24 cellular contexts compared by ENCODE assay signal in genomic region chr17:40810505-40810904, GRCh38. TPM values are rescaled to one million over a fixed set of nuclear protein-coding genes. Genes with fewer than 3 reads are reported as not detected.
DNase-seq lines count a peak whose midpoint lies in the region; ATAC-seq, FAIRE-seq and TF ChIP-seq lines count a peak whose summit lies in the region.
"Had no signal": no experiment of that assay in that cellular context is flagged by ENCODE, and none has a peak within 500 bp of the region (broad histone marks: within the 10 kb centered on the region; RNA-seq: fewer than 3 reads in every experiment).

No MANE protein-coding gene starts in this region.

- no peak overlapping the region for H3K14ac ChIP-seq in IMR-90 (replicated peaks; ENCODE audit: low read depth, low read length)

- peak overlapping the region; percentile 26; the same call in 1 of the 2 replicates for H3K4ac ChIP-seq in IMR-90 (ENCODE audit: low read depth, low read length)

- no peaks in the 10 kb centered on the region for H3K36me3 ChIP-seq in IMR-90 (ENCODE audit: control insufficient read depth, insufficient read depth, low read length)
- no peaks in the 10 kb centered on the region for H3K36me3 ChIP-seq in hepatocyte (replicated peaks; ENCODE audit: insufficient read depth, low read depth)
- no peaks in the 10 kb centered on the region for H3K36me3 ChIP-seq in kidney (ENCODE audit: control insufficient read depth in 1 of 2, insufficient read depth in 2 of 2, low read length in 2 of 2)
- H3K36me3 ChIP-seq: heart left ventricle, suprapubic skin had no signal

- H3K9ac ChIP-seq in IMR-90 (ENCODE audit: low read depth, low read length): no peak overlapping the region
- no peak overlapping the region for H3K9ac ChIP-seq in kidney (ENCODE audit: low read length in 2 of 2)

- WGBS in IMR-90 (ENCODE audit: extremely low coverage in 2 of 2, insufficient read length in 1 of 2), 2 experiments: 100% methylated on average over 1 of the region's 6 CpGs; no CpG with 5 or more reads in 1 of the 2 experiments
- WGBS in hepatocyte (ENCODE audit: low lambda C conversion rate, missing lambda C conversion rate): 74% methylated on average over 6 of the region's 6 CpGs

- H3K27me3 ChIP-seq in IMR-90 (ENCODE audit: control insufficient read depth, insufficient read depth, low read length) (no peaks in the 10 kb centered on the region; the same call in 1 of the 2 replicates), hepatocyte (peaks cover 41% of the 10 kb centered on the region)

- no peak overlapping the region for H3K27ac ChIP-seq in IMR-90 (ENCODE audit: insufficient read depth, low read length)
- H3K27ac ChIP-seq in hepatocyte: no peak overlapping the region
- H3K27ac ChIP-seq in kidney (ENCODE audit: low read depth in 2 of 2, low read length in 2 of 2): no peak overlapping the region
- H3K27ac ChIP-seq: coronary artery, suprapubic skin had no signal

- H2BK120ac ChIP-seq in IMR-90 (ENCODE audit: low read depth, low read length): peak overlapping the region; percentile 41; the same call in 1 of the 2 replicates

- no peaks in the 10 kb centered on the region for H3K79me2 ChIP-seq in hepatocyte

- TF ChIP-seq RAD21 in IMR-90 (IDR thresholded peaks at IDR 0.05; ENCODE audit: low read length): no peak

- H3K56ac ChIP-seq in IMR-90 (ENCODE audit: extremely low read depth, insufficient read depth, low read length): no peak overlapping the region

- CTCF ChIA-PET in IMR-90 (lab: Yijun Ruan, JAX): interaction anchor here (0.9 kb wide), 1 partner anchor 852 kb away, joined by 4 read pairs; no protein-coding TSS in a partner anchor

- in situ Hi-C loops in Caki2 (cut with HindIII; ENCODE audit: low pct_unique_long_range_greater_than_20kb, low sequenced_read_pairs) (no loop called here), IMR-90 (cut with MboI; ENCODE audit: low sequenced_read_pairs) (no loop called here)

- H3K9me1 ChIP-seq in IMR-90 (ENCODE audit: insufficient read depth, low read length): no peaks in the 10 kb centered on the region

- no peak overlapping the region for H2BK20ac ChIP-seq in IMR-90 (ENCODE audit: low read depth, low read length)

- no peaks in the 10 kb centered on the region for H3K9me3 ChIP-seq in IMR-90 (ENCODE audit: control insufficient read depth, insufficient read depth, low read length)
- H3K9me3 ChIP-seq in hepatocyte (ENCODE audit: low read depth): no peaks in the 10 kb centered on the region
- no peaks in the 10 kb centered on the region for H3K9me3 ChIP-seq in kidney (ENCODE audit: control insufficient read depth in 1 of 2, low read length in 2 of 2)
- H3K9me3 ChIP-seq: heart left ventricle, suprapubic skin had no signal

- H3K9me2 ChIP-seq in hepatocyte (replicated peaks; ENCODE audit: insufficient read depth): no peaks in the 10 kb centered on the region

- no peak for TF ChIP-seq CTCF in IMR-90 (conservative IDR thresholded peaks at IDR 0.05; ENCODE audit: low read depth, low read length)
- no peak for TF ChIP-seq CTCF in hepatocyte (IDR thresholded peaks at IDR 0.05; ENCODE audit: poor library complexity)
- TF ChIP-seq CTCF in kidney (IDR thresholded peaks at IDR 0.05; ENCODE audit: borderline replicate concordance, extremely low read depth, insufficient read depth): no peak

- H2AK9ac ChIP-seq in IMR-90 (replicated peaks; ENCODE audit: low read depth, low read length, poor library complexity): no peak overlapping the region

- intact Hi-C loops in IMR-90 (cut with micrococcal nuclease): no loop called here
- intact Hi-C loops in kidney (cut with DNase I): no loop called here

- H3K4me3 ChIP-seq in IMR-90 (ENCODE audit: insufficient read depth, low read depth, low read length) (no peak overlapping the region), hepatocyte (no peak overlapping the region), kidney (ENCODE audit: low read length in 2 of 2) (no peak overlapping the region)
- H3K4me3 ChIP-seq: coronary artery, heart left ventricle, suprapubic skin had no signal

- H4K5ac ChIP-seq in IMR-90 (ENCODE audit: low read depth, low read length): no peak overlapping the region

- peak overlapping the region; percentile 8 for H2BK5ac ChIP-seq in IMR-90 (ENCODE audit: low read depth, low read length, poor library complexity, severe bottlenecking)

- BruUV-seq in IMR-90 (replicated peaks; lab: Mats Ljungman, UMichigan): no TSS peak

- dilution Hi-C loops in IMR-90 (cut with HindIII; ENCODE audit: low sequenced_read_pairs, unreplicated experiment): no loop called here

- H3K79me1 ChIP-seq in IMR-90 (ENCODE audit: low read depth in 1 of 2, low read length in 2 of 2): no peaks in the 10 kb centered on the region

- H4K20me1 ChIP-seq in IMR-90 (ENCODE audit: insufficient read depth, low read length) (no peaks in the 10 kb centered on the region), hepatocyte (ENCODE audit: insufficient read depth, poor library complexity, severe bottlenecking) (no peaks in the 10 kb centered on the region)

- H3K4me2 ChIP-seq in IMR-90 (ENCODE audit: low read depth, low read length) (peak overlapping the region; percentile 46; the same call in 1 of the 2 replicates), hepatocyte (no peak overlapping the region)

- peaks cover 2% of the 10 kb centered on the region; the same call in 1 of the 2 replicates for H3K4me1 ChIP-seq in IMR-90 (ENCODE audit: control insufficient read depth, insufficient read depth, low read length)
- no peaks in the 10 kb centered on the region for H3K4me1 ChIP-seq in hepatocyte (ENCODE audit: insufficient read depth)
- H3K4me1 ChIP-seq in kidney (ENCODE audit: control insufficient read depth in 1 of 2, insufficient read depth in 1 of 2, low read depth in 1 of 2, low read length in 2 of 2): no peaks in the 10 kb centered on the region
- H3K4me1 ChIP-seq: suprapubic skin had no signal

- no peak overlapping the region; a peak in 1 of 4 replicates for H4K8ac ChIP-seq in IMR-90 (ENCODE audit: low read depth in 2 of 2, low read length in 2 of 2)

- no peak overlapping the region for H2BK15ac ChIP-seq in IMR-90 (ENCODE audit: low read depth, low read length)

- POLR2A ChIA-PET in IMR-90 (lab: Charles Lee; ENCODE audit: unreplicated experiment): no interaction called here

- ATAC-seq in IMR-90 (ENCODE audit: low read depth): no peak
- ATAC-seq: left colon, sciatic nerve had no signal

- no peak overlapping the region for H3K23ac ChIP-seq in IMR-90 (ENCODE audit: low read depth, low read length)

- no peak for TF ChIP-seq POLR2A in IMR-90 (IDR thresholded peaks at IDR 0.05; ENCODE audit: low read depth, low read length)

- FAIRE-seq in kidney (lab: Jason Lieb, UNC): no peak
- FAIRE-seq: GM18507 had no signal

- DNase-seq in Caki2 (ENCODE audit: low read depth) (peak; percentile 88), IMR-90 (peak; percentile 67), astrocyte of the hippocampus (ENCODE audit: low read depth, low spot score) (peak; percentile 54), kidney glomerular epithelial cell (lab: John Stamatoyannopoulos, UW) (peak; percentile 99), hepatocyte (ENCODE audit: low spot score) (no peak), kidney (no peak), NCI-H128 (lab: John Stamatoyannopoulos, UW; ENCODE audit: unreplicated experiment) (no peak)
- DNase-seq: activated effector memory CD4-positive, alpha-beta T cell treated with anti-CD3 and anti-CD28 coated beads, Interleukin-2, amount 50 U/mL, for 16 hours; anterior cingulate cortex; DMS 273 treated with DMSO at 0.1 percent for 48 hours; erythroblast; heart left ventricle; left colon; NCI-H2029 treated with DMSO at 0.1 percent for 48 hours; NCI-H774; RPMI8226; stimulated activated CD4-positive, alpha-beta T cell treated with anti-CD3 and anti-CD28 coated beads, Interleukin-4, amount 100 ng/mL, for 24 hours; stimulated activated CD8-positive, alpha-beta memory T cell treated with anti-CD3 and anti-CD28 coated beads, Interleukin-4, amount 100 ng/mL, for 48 hours; T-helper 1 cell had no signal

- H4K91ac ChIP-seq in IMR-90 (ENCODE audit: insufficient read depth, low read depth, low read length): no peak overlapping the region; the same call in 1 of the 2 replicates

- H2AFZ ChIP-seq in IMR-90 (replicated peaks; ENCODE audit: low read length, poor library complexity) (no peak overlapping the region), hepatocyte (no peak overlapping the region)

- no peak overlapping the region for H2AK5ac ChIP-seq in IMR-90 (ENCODE audit: low read depth, low read length)

- H3K18ac ChIP-seq in IMR-90 (ENCODE audit: low read depth, low read length): peak overlapping the region; percentile 33; the same call in 1 of the 2 replicates

RNA-seq across cellular contexts. Expression of gene KRT28, which starts 10.7 kb away (rescaled TPM):
- not detected in 2 replicates for total RNA-seq in Caki2 (2014; rRNA removed; shearing (Covaris generic); ENCODE audit: low replicate concordance)
- total RNA-seq in IMR-90 (2012; rRNA removed): not detected in 2 replicates
- polyA plus RNA-seq in IMR-90 (2012; rRNA removed): not detected in 2 replicates
- not detected in 2 replicates for polyA plus RNA-seq in IMR-90 (2012; cell fraction: cytosol; rRNA removed)
- not detected in 2 replicates for polyA plus RNA-seq in IMR-90 (2012; cell fraction: nucleus; rRNA removed; ENCODE audit: low replicate concordance)
- not detected in 2 replicates for total RNA-seq in hepatocyte
- polyA plus RNA-seq in hepatocyte: not detected in 2 replicates
- not detected for total RNA-seq in kidney
- not detected for polyA plus RNA-seq in kidney (ENCODE audit: insufficient read depth, low read depth, low replicate concordance)
- total RNA-seq: heart left ventricle, left colon, sciatic nerve had no signal
- polyA plus RNA-seq: BJ, heart left ventricle had no signal

RNA-seq across cellular contexts. Expression of gene KRT10, which starts 11.9 kb away (rescaled TPM):
- total RNA-seq in Caki2 (2014; rRNA removed; shearing (Covaris generic); ENCODE audit: low replicate concordance): 75.2 and 76.4 TPM in 2 replicates
- total RNA-seq in IMR-90 (2012; rRNA removed) (0.18 and 1.1 TPM in 2 replicates), hepatocyte (29.4 and 39.7 TPM in 2 replicates), kidney (47.9 TPM)
- polyA plus RNA-seq in IMR-90 (2012; rRNA removed) (18.3 and 18.5 TPM in 2 replicates), hepatocyte (153 and 165 TPM in 2 replicates), kidney (ENCODE audit: insufficient read depth, low read depth, low replicate concordance) (50.9 TPM)
- 46.5 and 78.8 TPM in 2 replicates for polyA plus RNA-seq in IMR-90 (2012; cell fraction: cytosol; rRNA removed)
- 15.0 and 35.2 TPM in 2 replicates for polyA plus RNA-seq in IMR-90 (2012; cell fraction: nucleus; rRNA removed; ENCODE audit: low replicate concordance)

RNA-seq across cellular contexts. Expression of gene KRT27, which starts 28.2 kb away (rescaled TPM):
- not detected in 2 replicates for total RNA-seq in Caki2 (2014; rRNA removed; shearing (Covaris generic); ENCODE audit: low replicate concordance)
- not detected in 2 replicates for total RNA-seq in IMR-90 (2012; rRNA removed)
- polyA plus RNA-seq in IMR-90 (2012; rRNA removed): not detected in 2 replicates
- not detected in 2 replicates for polyA plus RNA-seq in IMR-90 (2012; cell fraction: cytosol; rRNA removed)
- polyA plus RNA-seq in IMR-90 (2012; cell fraction: nucleus; rRNA removed; ENCODE audit: low replicate concordance): not detected in 2 replicates
- not detected in 2 replicates for total RNA-seq in hepatocyte
- not detected in 2 replicates for polyA plus RNA-seq in hepatocyte
- total RNA-seq in kidney: not detected
- polyA plus RNA-seq in kidney (ENCODE audit: insufficient read depth, low read depth, low replicate concordance): not detected
- total RNA-seq: heart left ventricle had no signal
- polyA plus RNA-seq: BJ, heart left ventricle had no signal

RNA-seq across cellular contexts. Expression of gene KRT26, which starts 38.5 kb away (rescaled TPM):
- not detected in 2 replicates for total RNA-seq in Caki2 (2014; rRNA removed; shearing (Covaris generic); ENCODE audit: low replicate concordance)
- total RNA-seq in IMR-90 (2012; rRNA removed): not detected in 2 replicates
- polyA plus RNA-seq in IMR-90 (2012; rRNA removed): not detected in 2 replicates
- polyA plus RNA-seq in IMR-90 (2012; cell fraction: cytosol; rRNA removed): not detected in 2 replicates
- not detected in 2 replicates for polyA plus RNA-seq in IMR-90 (2012; cell fraction: nucleus; rRNA removed; ENCODE audit: low replicate concordance)
- not detected in 2 replicates for total RNA-seq in hepatocyte
- polyA plus RNA-seq in hepatocyte: not detected in 2 replicates
- total RNA-seq in kidney: not detected
- polyA plus RNA-seq in kidney (ENCODE audit: insufficient read depth, low read depth, low replicate concordance): not detected
- total RNA-seq: heart left ventricle, left colon, sciatic nerve had no signal
- polyA plus RNA-seq: BJ, heart left ventricle had no signal

RNA-seq across cellular contexts. Expression of gene KRT25, which starts 55.4 kb away (rescaled TPM):
- total RNA-seq in Caki2 (2014; rRNA removed; shearing (Covaris generic); ENCODE audit: low replicate concordance): not detected in 2 replicates
- total RNA-seq in IMR-90 (2012; rRNA removed) (not detected in 2 replicates), hepatocyte (not detected in 2 replicates), kidney (not detected)
- polyA plus RNA-seq in IMR-90 (2012; rRNA removed) (not detected in 2 replicates), hepatocyte (not detected in 2 replicates), kidney (ENCODE audit: insufficient read depth, low read depth, low replicate concordance) (not detected)
- polyA plus RNA-seq in IMR-90 (2012; cell fraction: cytosol; rRNA removed): not detected in 2 replicates
- polyA plus RNA-seq in IMR-90 (2012; cell fraction: nucleus; rRNA removed; ENCODE audit: low replicate concordance): not detected in 2 replicates
- total RNA-seq: heart left ventricle, left colon, sciatic nerve had no signal
- polyA plus RNA-seq: BJ, heart left ventricle had no signal

Comparison
In these comparisons a context has a peak if more than half of its experiments do, and no peak if none do; other contexts are left out.
1. DNase-seq: peak in Caki2 (single experiment), IMR-90 (single experiment), astrocyte of the hippocampus (single experiment) and kidney glomerular epithelial cell (single experiment); none in hepatocyte (single experiment), kidney (single experiment) and NCI-H128 (single experiment).
2. RNA of gene KRT10, which starts 11.9 kb away (total RNA-seq): 75.2 to 76.4 TPM in Caki2, 47.9 TPM in kidney (single experiment) and 29.4 to 39.7 TPM in hepatocyte; 0.18 to 1.1 TPM in IMR-90; every median in the first group is over 10 times any median in the second.